ENCODE assay signal across 1 cellular context in the genomic region with DNA sequence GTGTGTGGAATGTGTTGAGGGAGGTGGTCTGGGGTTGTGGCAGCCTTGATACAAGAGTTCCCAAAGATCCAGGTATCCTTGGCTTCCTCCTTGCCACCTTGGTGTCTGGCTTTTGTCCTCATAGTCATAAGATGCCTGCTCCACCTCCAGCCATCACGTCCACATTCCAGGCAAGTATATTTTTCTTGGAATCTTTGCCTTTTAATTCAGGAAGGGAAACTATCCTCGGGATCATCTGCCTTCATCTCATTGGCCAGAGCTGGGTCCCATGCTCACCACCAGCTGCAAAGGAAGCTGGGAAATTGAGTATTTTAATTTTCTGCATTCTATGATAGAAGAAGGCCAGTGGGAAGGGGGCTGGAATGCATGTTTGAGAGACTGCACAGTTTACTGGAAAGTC.
TF ChIP-seq lines count a peak whose summit lies in the region.

No MANE protein-coding gene starts in this region.

TF ChIP-seq in HEK293, 187 proteins besides CTCF, POLR2A, EP300 and RAD21 (continued from another document):
- TF ChIP-seq ZNF280D (tag by site-specific recombination; IDR thresholded peaks at IDR 0.05) (peak; percentile 28; the same call in 1 of the 2 replicates), ZNF654 (tag by site-specific recombination; IDR thresholded peaks at IDR 0.05; ENCODE audit: low read depth) (no peak), ZFP41 (tag by site-specific recombination; IDR thresholded peaks at IDR 0.05; ENCODE audit: borderline replicate concordance) (no peak), SETDB1 (IDR thresholded peaks at IDR 0.05; ENCODE audit: insufficient read length, low read length) (peak; percentile 73)
- TF ChIP-seq, protein P1, sequence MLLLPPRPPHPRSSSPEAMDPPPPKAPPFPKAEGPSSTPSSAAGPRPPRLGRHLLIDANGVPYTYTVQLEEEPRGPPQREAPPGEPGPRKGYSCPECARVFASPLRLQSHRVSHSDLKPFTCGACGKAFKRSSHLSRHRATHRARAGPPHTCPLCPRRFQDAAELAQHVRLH (tag by site-specific recombination; IDR thresholded peaks at IDR 0.05): peak; percentile 81
